32 cellular contexts compared by ENCODE assay signal in the genomic region with DNA sequence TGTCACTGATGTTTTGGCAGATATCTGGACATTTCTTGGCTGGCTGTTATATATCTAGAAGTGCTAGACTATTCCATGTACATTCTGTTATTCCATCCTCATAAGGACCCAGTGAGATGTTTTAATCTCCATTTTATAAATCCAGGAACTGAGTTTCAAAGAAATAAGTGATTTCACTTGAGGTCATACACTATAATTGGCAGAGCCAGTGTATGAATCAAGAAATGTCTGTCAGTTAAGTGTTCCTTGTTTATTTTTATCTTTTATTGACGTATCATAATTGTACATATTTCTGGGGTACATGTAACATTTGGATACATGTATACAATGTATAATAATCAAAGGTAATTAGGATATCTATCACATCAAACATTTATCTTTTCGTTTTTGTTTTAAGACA.
"Had no signal": no experiment of that assay in that cellular context is flagged by ENCODE, and none has a peak within 500 bp of the region (broad histone marks: within the 10 kb centered on the region; RNA-seq: fewer than 3 reads in every experiment).

No MANE protein-coding gene starts in this region.

- H3K4me1 ChIP-seq: SJCRH30 had no signal

- H3K4me3 ChIP-seq: MG63, PC-9, SJCRH30, SK-N-MC had no signal

- H3K9me3 ChIP-seq: SJCRH30 had no signal

- H3K27me3 ChIP-seq: MG63, SJCRH30 had no signal

- DNase-seq: Karpas-422, MG63, NCI-H1048, NCI-H1092 treated with DMSO at 0.1 percent for 48 hours, NCI-H1105 treated with DMSO at 0.1 percent for 48 hours, NCI-H1417, NCI-H1436, NCI-H146, NCI-H1694, NCI-H187, NCI-H1930, NCI-H2029 treated with DMSO at 0.1 percent for 48 hours, NCI-H2081 treated with DMSO at 0.1 percent for 48 hours, NCI-H2107, NCI-H2171, NCI-H226, NCI-H446 treated with DMSO at 0.1 percent for 48 hours, NCI-H510A, NCI-H524, NCI-H526, NCI-H69, NCI-H748 treated with DMSO at 0.1 percent for 48 hours, NCI-H82, PC-9, SHP77, SIG-M5, SJCRH30 had no signal

- H3K36me3 ChIP-seq: MG63, SJCRH30 had no signal

- H3K27ac ChIP-seq: KMS-11, PC-9, RWPE1, SJCRH30, SK-N-MC had no signal

- ATAC-seq: Panc1, SK-N-SH treated with all-trans-retinoic acid at 6 μM for 48 hours had no signal
